In genomic region chr11:75706260-75706729, GRCh38 we compare ENCODE assay signal across 8 cellular contexts. TPM values are rescaled to one million over a fixed set of nuclear protein-coding genes. Genes with fewer than 3 reads are reported as not detected.
DNase-seq lines count a peak whose midpoint lies in the region; ATAC-seq, FAIRE-seq and TF ChIP-seq lines count a peak whose summit lies in the region.

No MANE protein-coding gene starts in this region.

- H3K4me2 ChIP-seq in A549: peak overlapping the region; percentile 54

- no peak for TF ChIP-seq EP300 in A549 (IDR thresholded peaks at IDR 0.05)

- H3K27ac ChIP-seq in A549 (no peak overlapping the region), right cardiac atrium (ENCODE audit: low read length) (no peak overlapping the region)

- POLR2A ChIA-PET in A549 (lab: Yijun Ruan, JAX): no interaction called here

- H3K4me3 ChIP-seq in A549: no peak overlapping the region
- no peak overlapping the region for H3K4me3 ChIP-seq in right cardiac atrium (ENCODE audit: low read length)

- H3K9me3 ChIP-seq in A549 (no peaks in the 10 kb centered on the region), right cardiac atrium (ENCODE audit: control insufficient read depth, low read length) (no peaks in the 10 kb centered on the region)

- FAIRE-seq in A549 (lab: Jason Lieb, UNC): no peak

- WGBS in A549 (ENCODE audit: missing lambda C conversion rate): 6% methylated on average over 17 of the region's 17 CpGs
- 5% methylated on average over 17 of the region's 17 CpGs for WGBS in right cardiac atrium

- no peaks in the 10 kb centered on the region for H3K4me1 ChIP-seq in A549
- no peaks in the 10 kb centered on the region for H3K4me1 ChIP-seq in right cardiac atrium (ENCODE audit: control insufficient read depth, insufficient read depth, low read length)

- DNase-seq in A549 (ENCODE audit: low read depth in 1 of 2, low spot score in 1 of 2): peak; percentile 80 to 81
- peak; percentile 54 to 83 (median 66) for DNase-seq in NCI-H1417 (lab: John Stamatoyannopoulos, UW)
- DNase-seq in T-helper 1 cell: peak; percentile 33 to 64 (median 51)
- DNase-seq in amygdala (lab: John Stamatoyannopoulos, UW): peak in 43 of 56 donors; percentile 11 to 68 (median 32)
- peak; percentile 79 to 84 (median 81) for DNase-seq in right cardiac atrium
- peak; percentile 79 for DNase-seq in sciatic nerve (ENCODE audit: low spot score)

- TF ChIP-seq RAD21 in A549 (conservative IDR thresholded peaks at IDR 0.05 in 1 of 2, IDR thresholded peaks at IDR 0.05 in 1 of 2): peak; percentile 55 to 60

- intact Hi-C loops in right cardiac atrium (cut with DNase I): loop anchor here in 1 of 4 donors (5.0 kb wide), 1 partner anchor 61 kb away; the partner anchor contains the start of gene DGAT2
- intact Hi-C loops in sciatic nerve (cut with DNase I): no loop called here

- peak; percentile 95 to 100 for ATAC-seq in A549
- peak; percentile 61 for ATAC-seq in GM18511 (IDR thresholded peaks at IDR 0.05; ENCODE audit: unreplicated experiment)
- peak; percentile 94 to 96 for ATAC-seq in right cardiac atrium
- peak; percentile 94 for ATAC-seq in sciatic nerve
- ATAC-seq in HG03457 (IDR thresholded peaks at IDR 0.05; ENCODE audit: unreplicated experiment): no peak

- TF ChIP-seq CTCF in A549 (IDR thresholded peaks at IDR 0.05): peak; percentile 88

- TF ChIP-seq POLR2A in A549 (IDR thresholded peaks at IDR 0.05; ENCODE audit: low read length): no peak

- CTCF ChIA-PET in A549 (lab: Yijun Ruan, JAX): interaction anchor here (0.7 to 2.7 kb wide), 44 partner anchors 9 to 615 kb away, joined by 3 to 20 read pairs (median 4); partner anchors contain the start of genes MOGAT2 and UVRAG

- no peaks in the 10 kb centered on the region for H3K27me3 ChIP-seq in right cardiac atrium (ENCODE audit: control insufficient read depth, insufficient read depth)

TF ChIP-seq in A549, 52 proteins besides CTCF, POLR2A, EP300 and RAD21:
- TF ChIP-seq SMC3 (IDR thresholded peaks at IDR 0.05) (peak; percentile 74), EHMT2 (IDR thresholded peaks at IDR 0.05; ENCODE audit: low read depth) (no peak), HES2 (IDR thresholded peaks at IDR 0.05) (no peak), MAX (IDR thresholded peaks at IDR 0.05) (peak; percentile 66)

RNA-seq across cellular contexts. Expression of gene MOGAT2, which starts 11.3 kb away (rescaled TPM):
- not detected in 2 replicates for polyA plus RNA-seq in A549 (2011; rRNA removed)
- not detected in 2 replicates for polyA plus RNA-seq in A549 (2012; cell fraction: cytosol; rRNA removed)
- polyA plus RNA-seq in A549 (2012; cell fraction: nucleus; rRNA removed): 0.10 TPM in 1 of 2 replicates, not detected in the other
- not detected in 3 replicates for polyA plus RNA-seq in A549 (2017; fragmentation: RNase III; extraction: RNeasy Plus Mini Kit Qiagen cat#74134 plus additional on column Dnase treatment)
- not detected in 2 replicates for polyA minus RNA-seq in A549 (2011; rRNA and poly(A)+ RNA removed)
- under 1 TPM in 1 of 4 donors, not detected in 3; 0.17 TPM for total RNA-seq in right cardiac atrium
- 0.11 TPM for polyA plus RNA-seq in right cardiac atrium
- 0.18 TPM for total RNA-seq in sciatic nerve

RNA-seq across cellular contexts. Expression of gene MAP6, which starts 37.5 kb away (rescaled TPM):
- polyA plus RNA-seq in A549 (2011; rRNA removed) (2.1 and 2.9 TPM in 2 replicates), A549 (2017; fragmentation: RNase III; extraction: RNeasy Plus Mini Kit Qiagen cat#74134 plus additional on column Dnase treatment) (1.1 to 1.5 TPM (median 1.2 TPM) in 3 replicates), right cardiac atrium (3.8 TPM)
- 0.77 and 1.1 TPM in 2 replicates for polyA plus RNA-seq in A549 (2012; cell fraction: cytosol; rRNA removed)
- polyA plus RNA-seq in A549 (2012; cell fraction: nucleus; rRNA removed): 2.1 and 3.2 TPM in 2 replicates
- polyA minus RNA-seq in A549 (2011; rRNA and poly(A)+ RNA removed): 1.7 and 2.5 TPM in 2 replicates
- total RNA-seq in right cardiac atrium (1 to 10 TPM; 5.9 to 8.9 (median 7.4) TPM), sciatic nerve (10.7 TPM)
